Comparison of ENCODE assay signal across 1 cellular context in the genomic region with DNA sequence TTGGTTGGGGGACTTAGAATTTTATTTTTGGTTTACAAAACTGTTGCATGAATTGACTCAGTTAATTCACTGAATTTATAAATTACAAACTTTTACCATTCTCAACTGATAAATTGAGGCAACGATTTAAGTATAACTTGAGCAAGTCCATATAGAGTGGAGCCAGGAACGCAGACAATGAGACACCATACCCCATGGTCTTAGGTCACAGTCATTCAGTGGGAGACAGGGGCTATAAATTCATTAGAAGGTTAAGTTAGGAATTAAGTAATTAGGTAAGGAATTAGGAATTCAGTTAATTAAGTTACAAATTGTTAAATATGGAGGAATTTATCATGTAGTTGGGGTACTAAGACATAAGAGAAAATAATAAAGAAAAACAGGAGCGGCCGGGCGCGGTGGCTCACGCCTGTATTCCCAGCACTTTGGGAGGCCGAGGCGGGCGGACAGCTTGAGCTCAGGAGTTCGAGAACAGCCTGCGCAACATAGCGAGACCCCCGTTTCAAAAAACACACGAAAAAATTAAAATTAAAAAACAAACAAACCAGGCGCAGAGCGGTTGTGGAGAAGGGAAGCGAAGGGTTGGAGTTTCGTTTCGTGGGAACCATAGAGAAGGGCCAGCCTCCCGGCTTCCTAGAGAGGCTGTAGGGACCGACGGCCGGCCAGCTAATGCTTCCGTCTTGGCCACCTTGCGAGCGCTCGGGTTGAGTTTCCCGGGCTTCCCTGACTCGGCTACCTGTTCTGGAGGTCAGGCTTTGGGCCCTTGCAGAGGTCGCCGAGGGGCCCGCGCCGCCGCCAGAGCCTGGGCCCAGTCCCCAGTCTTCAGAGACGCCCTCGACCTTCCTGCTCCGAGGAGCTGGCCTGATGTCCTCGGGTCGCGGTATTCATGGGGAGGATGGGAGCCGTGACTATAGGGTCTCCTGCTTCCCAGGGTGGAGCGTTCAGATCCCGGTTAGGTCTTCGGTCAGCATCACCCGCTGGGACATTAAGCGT.
TF ChIP-seq lines count a peak whose summit lies in the region.

A gene (plus strand): TSS at position 645 of the 993 bp plus-strand sequence. CDS start 858 bp downstream, outside the sequence.

TF ChIP-seq in IMR-90, 13 proteins besides CTCF, POLR2A, EP300 and RAD21 (continued from another document):
- TF ChIP-seq NFE2L2 (IDR thresholded peaks at IDR 0.05; ENCODE audit: low read depth, low read length) (no peak), SMC3 (IDR thresholded peaks at IDR 0.05; ENCODE audit: low read depth, low read length) (no peak), RFX5 (IDR thresholded peaks at IDR 0.05; ENCODE audit: low read depth, low read length) (no peak), BHLHE40 (IDR thresholded peaks at IDR 0.05; ENCODE audit: low read depth, low read length) (no peak), MAZ (IDR thresholded peaks at IDR 0.05; ENCODE audit: borderline replicate concordance, low read depth, low read length) (no peak)
- TF ChIP-seq, protein P1, sequence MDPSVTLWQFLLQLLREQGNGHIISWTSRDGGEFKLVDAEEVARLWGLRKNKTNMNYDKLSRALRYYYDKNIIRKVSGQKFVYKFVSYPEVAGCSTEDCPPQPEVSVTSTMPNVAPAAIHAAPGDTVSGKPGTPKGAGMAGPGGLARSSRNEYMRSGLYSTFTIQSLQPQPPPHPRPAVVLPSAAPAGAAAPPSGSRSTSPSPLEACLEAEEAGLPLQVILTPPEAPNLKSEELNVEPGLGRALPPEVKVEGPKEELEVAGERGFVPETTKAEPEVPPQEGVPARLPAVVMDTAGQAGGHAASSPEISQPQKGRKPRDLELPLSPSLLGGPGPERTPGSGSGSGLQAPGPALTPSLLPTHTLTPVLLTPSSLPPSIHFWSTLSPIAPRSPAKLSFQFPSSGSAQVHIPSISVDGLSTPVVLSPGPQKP (IDR thresholded peaks at IDR 0.05; ENCODE audit: borderline replicate concordance, low read depth, low read length) = no peak
